In genomic region chr18:3412528-3412927, GRCh38 we compare ENCODE assay signal across 8 cellular contexts. TPM values are rescaled to one million over a fixed set of nuclear protein-coding genes. Genes with fewer than 3 reads are reported as not detected.
DNase-seq lines count a peak whose midpoint lies in the region; ATAC-seq and TF ChIP-seq lines count a peak whose summit lies in the region.
"Not testable (repeated sequence)": the region's sequence is repeated elsewhere in the genome, so short reads cannot be mapped to it uniquely, and the experiment has no call there.

No MANE protein-coding gene starts in this region.

- CTCF ChIA-PET in T-cell (lab: Charles Lee): not testable (repeated sequence)

- POLR2A ChIA-PET in T-cell (lab: Charles Lee): interaction anchor here in 1 of 2 donors (0.6 kb wide), 1 partner anchor 115 kb away, joined by 3 read pairs; no protein-coding TSS in a partner anchor

- H3K27me3 Mint-ChIP-seq in T-cell; activated T-cell treated with anti-CD3 and anti-CD28 coated beads, Interleukin-2, amount 50 U/mL, for 24 hours: not testable (repeated sequence)

- H3K27ac ChIP-seq in body of pancreas: not testable (repeated sequence)

- not testable (repeated sequence) for H3K9me3 ChIP-seq in body of pancreas

- peak overlapping the region in 2 of 3 donors; percentile 58 to 72 for H3K4me3 Mint-ChIP-seq in T-cell
- peak overlapping the region; percentile 20 for H3K4me3 Mint-ChIP-seq in activated T-cell treated with anti-CD3 and anti-CD28 coated beads, Interleukin-2, amount 50 U/mL, for 24 hours

- not testable (repeated sequence) for H3K27ac Mint-ChIP-seq in T-cell
- H3K27ac Mint-ChIP-seq in activated T-cell treated with anti-CD3 and anti-CD28 coated beads, Interleukin-2, amount 50 U/mL, for 24 hours: peak overlapping the region; percentile 85

- intact Hi-C loops in body of pancreas (cut with DNase I): not testable (repeated sequence)

- H3K27me3 ChIP-seq in body of pancreas: not testable (repeated sequence)

- H3K36me3 Mint-ChIP-seq in T-cell; activated T-cell treated with anti-CD3 and anti-CD28 coated beads, Interleukin-2, amount 50 U/mL, for 24 hours (ENCODE audit: low read depth): not testable (repeated sequence)

- not testable (repeated sequence) for H3K9me3 Mint-ChIP-seq in T-cell; activated T-cell treated with anti-CD3 and anti-CD28 coated beads, Interleukin-2, amount 50 U/mL, for 24 hours

- H3K4me3 ChIP-seq in body of pancreas: not testable (repeated sequence)

- TF ChIP-seq POLR2A in body of pancreas (IDR thresholded peaks at IDR 0.05): not testable (repeated sequence)

- 66 to 76% methylated on average over 9 of the region's 9 CpGs for WGBS in body of pancreas, 2 donors

- peak in 1 of 4 experiments; percentile 23 for ATAC-seq in T-cell (replicated peaks in 1 of 4)
- ATAC-seq in body of pancreas: peak; percentile 63
- ATAC-seq in stimulated activated naive CD8-positive, alpha-beta T cell treated with anti-CD3 and anti-CD28 coated beads, Interleukin-15, Interleukin-2, amounts not matched to agents 100 U/mL and 50 U/mL, for 24 hours: peak; percentile 95

- peak; percentile 95 for DNase-seq in DMS53 (lab: John Stamatoyannopoulos, UW)
- DNase-seq in HT1080 (ENCODE audit: low read depth): peak; percentile 69
- not testable (repeated sequence) for DNase-seq in T-cell
- peak; percentile 46 for DNase-seq in activated T-cell treated with anti-CD3 and anti-CD28 coated beads, Interleukin-2, amount 50 U/mL, for 24 hours
- DNase-seq in body of pancreas: peak in 3 of 4 donors; percentile 10 to 13 (median 13)
- peak; percentile 31 for DNase-seq in islet precursor cell
- DNase-seq in stimulated activated CD4-positive, alpha-beta T cell treated with anti-CD3 and anti-CD28 coated beads, Interleukin-12 subunit alpha, Interleukin-12 subunit beta, amount 100 ng/mL, for 4 hours: peak; percentile 24
- peak; percentile 49 for DNase-seq in stimulated activated naive CD8-positive, alpha-beta T cell treated with anti-CD3 and anti-CD28 coated beads, Interleukin-15, Interleukin-2, amounts not matched to agents 100 U/mL and 50 U/mL, for 24 hours

- TF ChIP-seq CTCF in body of pancreas (IDR thresholded peaks at IDR 0.05): not testable (repeated sequence)

- not testable (repeated sequence) for H3K4me1 ChIP-seq in body of pancreas

- not testable (repeated sequence) for H3K36me3 ChIP-seq in body of pancreas (replicated peaks in 1 of 2; ENCODE audit: insufficient read depth in 1 of 2, low read depth in 2 of 2)

- H3K4me1 Mint-ChIP-seq in T-cell: peaks cover 5 to 10% (median 7%) of the 10 kb centered on the region in 3 donors
- H3K4me1 Mint-ChIP-seq in activated T-cell treated with anti-CD3 and anti-CD28 coated beads, Interleukin-2, amount 50 U/mL, for 24 hours (ENCODE audit: low read depth): peaks cover 22% of the 10 kb centered on the region

RNA-seq across cellular contexts. Expression of gene TGIF1, which starts 37.4 kb away (rescaled TPM):
- 54.9 and 61.9 TPM in 2 replicates for total RNA-seq in HT1080 (2014; rRNA removed; shearing (Covaris generic))
- 54.7 and 62.9 TPM in 2 replicates for polyA plus RNA-seq in HT1080 (2015; cell fraction: cytosol; rRNA removed)
- polyA plus RNA-seq in HT1080 (2015; cell fraction: nucleus; rRNA removed): 80.0 and 81.2 TPM in 2 replicates
- total RNA-seq in T-cell (10 to 100 TPM; 40.5 to 90.5 (median 81.8) TPM), body of pancreas (10 to 100 TPM; 17.1 to 23.1 TPM)
